In genomic region chr1:94926915-94927404, GRCh38 we compare ENCODE assay signal across 8 cellular contexts. TPM values are rescaled to one million over a fixed set of nuclear protein-coding genes. Genes with fewer than 3 reads are reported as not detected.
DNase-seq lines count a peak whose midpoint lies in the region; ATAC-seq and TF ChIP-seq lines count a peak whose summit lies in the region.

Gene CNN3 (minus strand): TSS chr1:94927110. CDS start chr1:94926894, 216 bp downstream.

- H3K4me1 ChIP-seq in lower lobe of right lung, result peaks cover 68% of the 10 kb centered on the region

- H3K27me3 ChIP-seq in lower lobe of right lung (ENCODE audit: low read depth), result peaks cover 10% of the 10 kb centered on the region

- H3K9me3 ChIP-seq in lower lobe of right lung, result no peaks in the 10 kb centered on the region

- TF ChIP-seq CTCF in 22Rv1 (IDR thresholded peaks at IDR 0.05) (no peak), lower lobe of right lung (IDR thresholded peaks at IDR 0.05) (no peak)

- H3K4me3 ChIP-seq in lower lobe of right lung, result peak within 1 kb of the TSS; percentile 69

- H3K27ac ChIP-seq in 22Rv1 (peak within 1 kb of the TSS; percentile 72), lower lobe of right lung (peak within 1 kb of the TSS; percentile 96)

- H3K36me3 ChIP-seq in lower lobe of right lung, result no peaks in the 10 kb centered on the region

- peak; percentile 74 for DNase-seq in NCI-H2227 treated with DMSO at 0.1 percent for 48 hours (lab: John Stamatoyannopoulos, UW)
- DNase-seq in activated CD8-positive, alpha-beta memory T cell treated with anti-CD3 and anti-CD28 coated beads for 1 hour (ENCODE audit: extremely low read depth in 1 of 2, low read depth in 1 of 2), result peak; percentile 38 to 46
- DNase-seq in effector CD4-positive, alpha-beta T cell, result peak; percentile 12
- DNase-seq in lower lobe of right lung, result peak; percentile 94
- DNase-seq in stimulated activated CD4-positive, alpha-beta T cell treated with anti-CD3 and anti-CD28 coated beads, Interleukin-4, amount 100 ng/mL, for 48 hours (ENCODE audit: low read depth in 2 of 2), result peak; percentile 47 to 56

- ATAC-seq in GM18868 (IDR thresholded peaks at IDR 0.05; ENCODE audit: unreplicated experiment) (peak; percentile 87), HG03097 (IDR thresholded peaks at IDR 0.05; ENCODE audit: low FRiP score, unreplicated experiment) (peak; percentile 89), lower lobe of right lung (peak; percentile 94 to 96)

- intact Hi-C loops in lower lobe of right lung (cut with DNase I), result loop anchor here (10.0 kb wide), 1 partner anchor 62 kb away; no protein-coding TSS in a partner anchor

RNA-seq across cellular contexts. Expression of gene CNN3, which starts in this region (rescaled TPM):
- 151 TPM for total RNA-seq in lower lobe of right lung

Comparison
In these comparisons a context has a peak if more than half of its experiments do, and no peak if none do; other contexts are left out.
1. Peak in every context shown above with its lines: DNase-seq, ATAC-seq, H3K4me3 ChIP-seq and H3K27ac ChIP-seq.
2. DNase-seq: peak in every context shown above with its lines; median percentile 94 in lower lobe of right lung; 74 in NCI-H2227 treated with DMSO at 0.1 percent for 48 hours; 52 in stimulated activated CD4-positive, alpha-beta T cell treated with anti-CD3 and anti-CD28 coated beads, Interleukin-4, amount 100 ng/mL, for 48 hours; 42 in activated CD8-positive, alpha-beta memory T cell treated with anti-CD3 and anti-CD28 coated beads for 1 hour; 12 in effector CD4-positive, alpha-beta T cell.